Comparison of ENCODE assay signal across 8 cellular contexts in genomic region chr9:137459147-137459600, GRCh38. TPM values are rescaled to one million over a fixed set of nuclear protein-coding genes. Genes with fewer than 3 reads are reported as not detected.
A peak's percentile ranks its signal among the peaks of the same experiment; 100 is the strongest.
DNase-seq lines count a peak whose midpoint lies in the region; ATAC-seq, FAIRE-seq and TF ChIP-seq lines count a peak whose summit lies in the region.

A gene with protein sequence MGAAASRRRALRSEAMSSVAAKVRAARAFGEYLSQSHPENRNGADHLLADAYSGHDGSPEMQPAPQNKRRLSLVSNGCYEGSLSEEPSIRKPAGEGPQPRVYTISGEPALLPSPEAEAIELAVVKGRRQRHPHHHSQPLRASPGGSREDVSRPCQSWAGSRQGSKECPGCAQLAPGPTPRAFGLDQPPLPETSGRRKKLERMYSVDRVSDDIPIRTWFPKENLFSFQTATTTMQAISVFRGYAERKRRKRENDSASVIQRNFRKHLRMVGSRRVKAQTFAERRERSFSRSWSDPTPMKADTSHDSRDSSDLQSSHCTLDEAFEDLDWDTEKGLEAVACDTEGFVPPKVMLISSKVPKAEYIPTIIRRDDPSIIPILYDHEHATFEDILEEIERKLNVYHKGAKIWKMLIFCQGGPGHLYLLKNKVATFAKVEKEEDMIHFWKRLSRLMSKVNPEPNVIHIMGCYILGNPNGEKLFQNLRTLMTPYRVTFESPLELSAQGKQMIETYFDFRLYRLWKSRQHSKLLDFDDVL (minus strand): TSS chr9:137459334. CDS start chr9:137459102, 232 bp downstream.

- H3F3A ChIP-seq in smooth muscle cell (ENCODE audit: low read depth): no peaks in the 10 kb centered on the region

- no peaks in the 10 kb centered on the region for H3K27me3 ChIP-seq in bronchial epithelial cell (ENCODE audit: control insufficient read depth, insufficient read depth, low read length)
- peaks cover 4% of the 10 kb centered on the region for H3K27me3 ChIP-seq in smooth muscle cell (ENCODE audit: low read depth)

- no peaks in the 10 kb centered on the region for H3K9me3 Mint-ChIP-seq in activated B cell treated with CpG ODN at 0.5 μM for 24 hours
- no peaks in the 10 kb centered on the region for H3K9me3 Mint-ChIP-seq in immature natural killer cell

- peak within 1 kb of the TSS; percentile 56 for H2AFZ ChIP-seq in smooth muscle cell (ENCODE audit: low read depth)

- intact Hi-C loops in activated B cell treated with CpG ODN at 0.5 μM for 24 hours (cut with micrococcal nuclease): loop anchor here (2.0 kb wide), 2 partner anchors 146 to 668 kb away; partner anchors contain the start of genes ARRDC1 and TMEM141

- peaks cover 6% of the 10 kb centered on the region for H3K79me2 ChIP-seq in smooth muscle cell (ENCODE audit: low read depth)

- H3K36me3 Mint-ChIP-seq in activated B cell treated with CpG ODN at 0.5 μM for 24 hours (ENCODE audit: low read depth) (peaks cover 7% of the 10 kb centered on the region), immature natural killer cell (no peaks in the 10 kb centered on the region)

- DNase-seq in 8988T: peak; percentile 100
- DNase-seq in NCI-H2196 treated with DMSO at 0.1 percent for 48 hours (lab: John Stamatoyannopoulos, UW; ENCODE audit: unreplicated experiment): peak; percentile 65
- peak; percentile 98 for DNase-seq in activated B cell treated with CpG ODN at 0.5 μM for 24 hours
- DNase-seq in bronchial epithelial cell (ENCODE audit: low read depth): peak; percentile 64
- DNase-seq in immature natural killer cell: peak; percentile 94 to 96 (median 96)
- peak; percentile 76 for DNase-seq in smooth muscle cell (lab: John Stamatoyannopoulos, UW; ENCODE audit: unreplicated experiment)

- peaks cover 11% of the 10 kb centered on the region for H3K4me1 ChIP-seq in smooth muscle cell (ENCODE audit: low read depth)

- peaks cover 18% of the 10 kb centered on the region for H3K36me3 ChIP-seq in bronchial epithelial cell (ENCODE audit: control insufficient read depth, insufficient read depth, low read length)
- no peaks in the 10 kb centered on the region for H3K36me3 ChIP-seq in smooth muscle cell (ENCODE audit: low read depth)

- no peaks in the 10 kb centered on the region for H3K9me3 ChIP-seq in smooth muscle cell (replicated peaks; ENCODE audit: low read depth)

- H3K27ac Mint-ChIP-seq in activated B cell treated with CpG ODN at 0.5 μM for 24 hours (peak within 1 kb of the TSS; percentile 46), immature natural killer cell (peak within 1 kb of the TSS; percentile 77 to 89 (median 84))

- ATAC-seq in GM18519 (IDR thresholded peaks at IDR 0.05; ENCODE audit: low FRiP score, unreplicated experiment) (peak; percentile 47), HG03066 (IDR thresholded peaks at IDR 0.05; ENCODE audit: low read depth, unreplicated experiment) (peak; percentile 58), activated B cell treated with CpG ODN at 0.5 μM for 24 hours (ENCODE audit: low read depth) (peak; percentile 76)

- H3K27ac ChIP-seq in smooth muscle cell (ENCODE audit: low read depth): no peak within 1 kb of the TSS

- H4K20me1 ChIP-seq in smooth muscle cell (ENCODE audit: low read depth): peaks cover 12% of the 10 kb centered on the region

- no peak for FAIRE-seq in bronchial epithelial cell (lab: Jason Lieb, UNC)

- H3K4me1 Mint-ChIP-seq in activated B cell treated with CpG ODN at 0.5 μM for 24 hours (peaks cover 25% of the 10 kb centered on the region), immature natural killer cell (peaks cover 9 to 42% of the 10 kb centered on the region in 2 donors)

- peak within 1 kb of the TSS; percentile 88 for H3K4me3 ChIP-seq in bronchial epithelial cell (ENCODE audit: low read depth, low read length)
- H3K4me3 ChIP-seq in smooth muscle cell: peak within 1 kb of the TSS; percentile 80

- whole genome bisulfite sequencing in smooth muscle cell (ENCODE audit: low lambda C conversion rate): 1% methylated on average over 17 of the region's 64 CpGs

- H3K4me3 Mint-ChIP-seq in activated B cell treated with CpG ODN at 0.5 μM for 24 hours (peak within 1 kb of the TSS; percentile 73), immature natural killer cell (peak within 1 kb of the TSS; percentile 54 to 69 (median 64))

- POLR2A ChIA-PET in activated B cell treated with CpG ODN at 0.5 μM for 24 hours (lab: Charles Lee): interaction anchor here (1.0 to 1.3 kb wide), 2 partner anchors 13 to 36 kb away, joined by 4 to 9 read pairs; partner anchors contain the start of genes EXD3 and NOXA1

- H3K27me3 Mint-ChIP-seq in activated B cell treated with CpG ODN at 0.5 μM for 24 hours: no peaks in the 10 kb centered on the region
- peaks cover 5 to 12% (median 7%) of the 10 kb centered on the region in 3 donors for H3K27me3 Mint-ChIP-seq in immature natural killer cell (ENCODE audit: low read depth in 3 of 3)

- H3K4me2 ChIP-seq in smooth muscle cell: peak within 1 kb of the TSS; percentile 90

- TF ChIP-seq CTCF in activated B cell treated with CpG ODN at 0.5 μM for 24 hours (IDR thresholded peaks at IDR 0.05) (no peak), bronchial epithelial cell (IDR thresholded peaks at IDR 0.05; ENCODE audit: insufficient read depth, low read length, severe bottlenecking) (no peak), smooth muscle cell (IDR thresholded peaks at IDR 0.05; ENCODE audit: borderline replicate concordance, insufficient read depth, poor library complexity, severe bottlenecking) (no peak)

- H3K9ac ChIP-seq in smooth muscle cell (ENCODE audit: low read depth): peak within 1 kb of the TSS; percentile 85

- CTCF ChIA-PET in activated B cell treated with CpG ODN at 0.5 μM for 24 hours (lab: Charles Lee): interaction anchor here (1.0 kb wide), 1 partner anchor 76 kb away, joined by 3 read pairs; no protein-coding TSS in a partner anchor

RNA-seq across cellular contexts. Expression of the gene that starts here (rescaled TPM):
- 22.5 and 24.7 TPM in 2 replicates for total RNA-seq in activated B cell treated with CpG ODN at 0.5 μM for 24 hours
- total RNA-seq in bronchial epithelial cell: 15.1 and 17.9 TPM in 2 replicates
- 10 to 100 TPM in 1 of 3 donors, 1 to 10 TPM in 2; 9.4 to 14.3 (median 9.6) TPM for polyA plus RNA-seq in immature natural killer cell
- 25.2 and 30.9 TPM in 2 replicates for total RNA-seq in smooth muscle cell
- polyA plus RNA-seq in smooth muscle cell: 48.5 and 55.9 TPM in 2 replicates
